In the genomic region with DNA sequence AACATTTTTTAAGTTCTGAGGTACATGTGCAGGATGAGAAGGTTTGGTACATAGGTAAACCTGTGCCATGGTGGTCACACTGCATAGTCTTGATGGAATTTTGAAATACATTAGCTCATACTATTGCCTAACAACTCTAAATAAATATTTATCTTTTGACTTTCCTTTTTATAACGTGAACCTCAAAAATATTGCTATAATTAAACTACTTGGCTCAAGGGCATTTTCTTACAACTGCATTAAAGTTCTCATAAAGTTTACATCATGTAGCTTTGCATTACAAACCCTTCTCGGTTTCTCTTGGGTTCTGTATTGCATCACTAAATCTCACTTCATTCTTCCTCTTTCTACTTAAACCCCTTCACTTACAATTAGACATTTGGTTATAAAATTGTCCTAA, we compare ENCODE assay signal across 1 cellular context.
TF ChIP-seq lines count a peak whose summit lies in the region.

No MANE protein-coding gene starts in this region.

TF ChIP-seq in GM12878, 131 proteins besides CTCF, POLR2A, EP300 and RAD21:
- TF ChIP-seq FOXM1 (IDR thresholded peaks at IDR 0.05; ENCODE audit: low read depth, low read length) (no peak), JUNB (IDR thresholded peaks at IDR 0.05) (no peak), NFXL1 (IDR thresholded peaks at IDR 0.05; ENCODE audit: borderline replicate concordance) (no peak), NKRF (conservative IDR thresholded peaks at IDR 0.05) (no peak), MEF2A (IDR thresholded peaks at IDR 0.05; ENCODE audit: insufficient read depth, low read depth, low read length) (no peak), CBFB (IDR thresholded peaks at IDR 0.05; ENCODE audit: low read depth) (no peak), IKZF2 (IDR thresholded peaks at IDR 0.05) (no peak), RAD51 (IDR thresholded peaks at IDR 0.05) (no peak), HDAC6 (IDR thresholded peaks at IDR 0.05; ENCODE audit: unreplicated experiment) (no peak), ELK1 (IDR thresholded peaks at IDR 0.05; ENCODE audit: low read depth, low read length) (no peak), RCOR1 (conservative IDR thresholded peaks at IDR 0.05; ENCODE audit: low read depth, low read length) (no peak)
